Comparison of ENCODE assay signal across 9 cellular contexts in the genomic region with DNA sequence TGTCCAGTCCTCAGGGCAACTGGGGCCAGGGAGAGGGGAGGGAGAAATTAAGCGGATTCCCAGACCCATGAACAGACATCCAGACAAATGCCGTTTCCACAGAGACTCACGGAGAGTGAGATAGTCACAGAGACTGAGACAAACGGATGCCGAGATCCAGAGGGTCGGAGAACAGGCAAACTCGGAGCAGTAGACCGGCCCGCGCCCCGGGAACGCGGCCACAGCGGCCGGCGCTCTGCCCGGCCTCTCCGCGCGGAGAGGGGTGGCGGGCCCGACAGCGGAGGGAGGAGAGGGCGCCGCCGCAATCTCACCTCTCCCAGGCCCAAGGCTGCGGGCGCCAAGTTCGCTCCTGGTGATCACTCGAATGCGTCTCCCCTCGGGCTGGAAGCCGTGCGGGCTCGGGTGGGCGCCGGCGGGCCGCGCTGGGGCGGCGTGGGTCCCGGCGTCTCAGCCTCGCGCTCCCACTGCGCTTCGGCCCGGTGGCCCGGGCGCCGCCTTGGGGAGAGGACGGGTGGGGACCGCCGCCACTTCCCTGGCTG. TPM values are rescaled to one million over a fixed set of nuclear protein-coding genes. Genes with fewer than 3 reads are reported as not detected.
DNase-seq lines count a peak whose midpoint lies in the region; ATAC-seq, FAIRE-seq and TF ChIP-seq lines count a peak whose summit lies in the region.
"Had no signal": no experiment of that assay in that cellular context is flagged by ENCODE, and none has a peak within 500 bp of the region (broad histone marks: within the 10 kb centered on the region; RNA-seq: fewer than 3 reads in every experiment).

No MANE protein-coding gene starts in this region.

- POLR2A ChIA-PET in CD4-positive, alpha-beta memory T cell (lab: Charles Lee; ENCODE audit: partially characterized antibody): interaction anchor here (0.8 to 2.2 kb wide), 7 partner anchors 8 to 289 kb away, joined by 3 to 18 read pairs (median 3); partner anchors contain the start of genes CMPK1 and STIL

- no peaks in the 10 kb centered on the region for H3K36me3 ChIP-seq in CD4-positive, alpha-beta memory T cell (ENCODE audit: insufficient read depth, low read length)
- H3K36me3 ChIP-seq in SK-N-MC (ENCODE audit: insufficient read depth, low read length): no peaks in the 10 kb centered on the region

- H3K27ac Mint-ChIP-seq in CD4-positive, alpha-beta memory T cell: peak overlapping the region; percentile 86 to 97 (median 91)
- H3K27ac Mint-ChIP-seq in neural crest cell (ENCODE audit: unreplicated experiment): peak overlapping the region; percentile 57

- peak in 1 of 5 donors; percentile 29 for DNase-seq in CD4-positive, alpha-beta memory T cell
- DNase-seq in SK-N-MC (ENCODE audit: low read depth, low spot score): no peak
- no peak for DNase-seq in neural crest cell (ENCODE audit: low read depth, low spot score)
- no peak for DNase-seq in SKM-1 (lab: John Stamatoyannopoulos, UW; ENCODE audit: unreplicated experiment)
- DNase-seq in frontal cortex (ENCODE audit: low spot score in 2 of 2): no peak

- H3K9me3 Mint-ChIP-seq in CD4-positive, alpha-beta memory T cell: peaks cover 0 to 2% (median 0%) of the 10 kb centered on the region in 8 donors
- no peaks in the 10 kb centered on the region for H3K9me3 Mint-ChIP-seq in neural crest cell

- peaks cover 11% of the 10 kb centered on the region for H3K27me3 ChIP-seq in CD4-positive, alpha-beta memory T cell (ENCODE audit: insufficient read depth, low read length)

- CTCF ChIA-PET in CD4-positive, alpha-beta memory T cell (lab: Charles Lee; ENCODE audit: partially characterized antibody): interaction anchor here (0.6 to 9.7 kb wide), 40 partner anchors 8 to 290 kb away, joined by 3 to 138 read pairs (median 4); partner anchors contain the start of genes CMPK1, PDZK1IP1 and STIL

- H3K36me3 Mint-ChIP-seq in CD4-positive, alpha-beta memory T cell: peaks cover 0 to 14% of the 10 kb centered on the region in 2 donors
- peaks cover 9% of the 10 kb centered on the region for H3K36me3 Mint-ChIP-seq in neural crest cell (ENCODE audit: low read depth)

- intact Hi-C loops in CD4-positive, alpha-beta memory T cell (cut with micrococcal nuclease): loop anchor here (1.0 kb wide), 4 partner anchors 103 to 289 kb away; partner anchors contain the start of gene STIL

- peaks cover 17 to 40% (median 30%) of the 10 kb centered on the region in 4 donors for H3K4me1 Mint-ChIP-seq in CD4-positive, alpha-beta memory T cell
- H3K4me1 Mint-ChIP-seq in neural crest cell: peaks cover 43% of the 10 kb centered on the region

- H3K9ac ChIP-seq in SK-N-MC (ENCODE audit: insufficient read length): peak overlapping the region; percentile 82

- H3K4me1 ChIP-seq in CD4-positive, alpha-beta memory T cell (ENCODE audit: insufficient read depth, low read length): peaks cover 27% of the 10 kb centered on the region

- H3K27ac ChIP-seq in CD4-positive, alpha-beta memory T cell (ENCODE audit: low read depth, low read length): peak overlapping the region; percentile 46
- peak overlapping the region; percentile 56 for H3K27ac ChIP-seq in SK-N-MC

- peak overlapping the region; percentile 88 to 94 (median 92) for H3K4me3 Mint-ChIP-seq in CD4-positive, alpha-beta memory T cell
- H3K4me3 Mint-ChIP-seq in neural crest cell: peak overlapping the region; percentile 98

- ATAC-seq in GM18870 (IDR thresholded peaks at IDR 0.05; ENCODE audit: unreplicated experiment) (peak; percentile 22), HG03066 (IDR thresholded peaks at IDR 0.05; ENCODE audit: low read depth, unreplicated experiment) (peak; percentile 17), esophagus mucosa (peak; percentile 4)

- TF ChIP-seq CTCF in neural crest cell (conservative IDR thresholded peaks at IDR 0.05): no peak

- no peaks in the 10 kb centered on the region for H3K9me3 ChIP-seq in CD4-positive, alpha-beta memory T cell (ENCODE audit: control insufficient read depth in 1 of 2, low read length in 2 of 2)
- no peaks in the 10 kb centered on the region for H3K9me3 ChIP-seq in SK-N-MC (ENCODE audit: low read depth, low read length)

- H3K4me3 ChIP-seq in CD4-positive, alpha-beta memory T cell (ENCODE audit: low read length in 2 of 2): peak overlapping the region; percentile 55 to 75
- peak overlapping the region; percentile 97 for H3K4me3 ChIP-seq in SK-N-MC

- no peak for FAIRE-seq in frontal cortex (lab: Jason Lieb, UNC)
- FAIRE-seq: TTC549 had no signal

- H3K27me3 Mint-ChIP-seq in CD4-positive, alpha-beta memory T cell: peaks cover 4 to 5% of the 10 kb centered on the region in 2 donors
- peaks cover 53% of the 10 kb centered on the region for H3K27me3 Mint-ChIP-seq in neural crest cell (ENCODE audit: low read depth)

RNA-seq across cellular contexts. Expression of gene FOXD2, which starts 0.8 kb away (rescaled TPM):
- under 1 TPM; 0.64 to 0.73 TPM for total RNA-seq in CD4-positive, alpha-beta memory T cell
- polyA plus RNA-seq in CD4-positive, alpha-beta memory T cell: under 1 TPM; 0.07 to 0.11 TPM
- total RNA-seq in esophagus mucosa: 0.08 TPM
- 17.3 and 19.4 TPM in 2 replicates for total RNA-seq in neural crest cell
- total RNA-seq in frontal cortex: under 0.01 TPM

RNA-seq across cellular contexts. Expression of gene FOXE3, which starts 21.0 kb away (rescaled TPM):
- not detected for total RNA-seq in CD4-positive, alpha-beta memory T cell
- not detected for polyA plus RNA-seq in CD4-positive, alpha-beta memory T cell
- total RNA-seq in esophagus mucosa (not detected), neural crest cell (0.35 TPM in 1 of 2 replicates, not detected in the other), frontal cortex (not detected)

Comparison
In these comparisons a context has a peak if more than half of its experiments do, and no peak if none do; other contexts are left out.
1. RNA of gene FOXD2, which starts 0.8 kb away (total RNA-seq): 17.3 to 19.4 TPM in neural crest cell; 0.64 to 0.73 TPM in CD4-positive, alpha-beta memory T cell, 0.08 TPM in esophagus mucosa (single experiment) and under 0.01 TPM in frontal cortex (single experiment); every median in the first group is over 10 times any median in the second.
2. Peak in every context shown above with its lines, with median percentiles within 50 percentile points of each other: ATAC-seq.